In the genomic region with DNA sequence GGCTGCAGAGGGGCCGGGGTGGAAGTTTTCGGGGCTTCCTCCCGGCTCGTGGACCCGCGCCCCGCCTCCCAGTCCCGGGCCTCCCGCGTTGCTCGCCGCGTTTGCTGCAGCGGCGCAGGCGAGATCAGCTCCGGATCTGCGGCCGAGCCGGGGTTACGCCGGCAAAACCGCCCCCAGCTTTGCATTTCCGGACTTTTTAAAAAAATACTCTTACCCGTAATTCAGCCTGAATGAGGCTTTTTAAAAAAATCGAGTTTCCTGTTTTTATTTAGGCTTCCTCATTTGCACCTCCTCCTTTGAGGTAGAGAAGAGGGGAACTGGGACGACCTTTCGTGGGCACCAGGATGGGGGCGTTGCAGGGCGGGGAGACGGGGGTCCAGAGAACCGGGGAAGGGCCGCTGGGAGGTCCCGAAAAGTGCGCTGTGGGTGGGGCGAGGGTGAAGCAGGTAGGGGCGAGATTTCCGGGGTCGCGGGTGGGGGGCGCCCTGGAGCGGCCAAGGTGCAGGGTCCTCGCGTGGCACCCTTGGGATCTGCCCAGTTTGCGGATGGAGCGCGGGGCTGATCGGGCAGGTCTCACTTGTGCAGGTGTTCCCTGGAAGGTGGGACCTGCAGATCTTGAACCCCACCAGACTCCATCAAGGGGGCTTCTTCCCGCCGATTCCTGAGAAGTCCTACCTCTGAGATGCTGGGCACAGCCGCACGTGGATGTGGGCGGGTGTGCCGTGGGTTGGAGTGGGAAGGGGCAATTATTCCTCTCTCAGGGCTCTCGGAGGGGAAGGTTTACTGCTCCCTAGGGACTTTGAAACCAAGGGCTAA, we compare ENCODE assay signal across 8 cellular contexts. TPM values are rescaled to one million over a fixed set of nuclear protein-coding genes. Genes with fewer than 3 reads are reported as not detected.
DNase-seq lines count a peak whose midpoint lies in the region; ATAC-seq and TF ChIP-seq lines count a peak whose summit lies in the region.

No MANE protein-coding gene starts in this region.

- no peak overlapping the region for H3K27ac ChIP-seq in skeletal muscle tissue (ENCODE audit: low read depth, low read length)

- no peak overlapping the region for H3K9ac ChIP-seq in skeletal muscle tissue (ENCODE audit: low read depth in 1 of 3, low read length in 3 of 3)

- H3K27me3 Mint-ChIP-seq in activated T-cell treated with anti-CD3 and anti-CD28 coated beads, Interleukin-2, amount 50 U/mL, for 72 hours (ENCODE audit: low read depth), result no peaks in the 10 kb centered on the region

- peak; percentile 14 to 20 for ATAC-seq in activated T-cell treated with anti-CD3 and anti-CD28 coated beads, Interleukin-2, amount 50 U/mL, for 72 hours (replicated peaks in 1 of 2)
- no peak for ATAC-seq in HG03039 (IDR thresholded peaks at IDR 0.05; ENCODE audit: unreplicated experiment)

- H3K9me3 ChIP-seq in skeletal muscle tissue (ENCODE audit: control insufficient read depth in 3 of 3, low read length in 3 of 3), result no peaks in the 10 kb centered on the region

- H3K36me3 Mint-ChIP-seq in activated T-cell treated with anti-CD3 and anti-CD28 coated beads, Interleukin-2, amount 50 U/mL, for 72 hours (ENCODE audit: insufficient read depth in 2 of 2), result peaks cover 6 to 8% of the 10 kb centered on the region in 2 donors

- H3K9me3 Mint-ChIP-seq in activated T-cell treated with anti-CD3 and anti-CD28 coated beads, Interleukin-2, amount 50 U/mL, for 72 hours, result no peaks in the 10 kb centered on the region

- peaks cover 2 to 6% (median 4%) of the 10 kb centered on the region in 3 donors for H3K4me1 ChIP-seq in skeletal muscle tissue (ENCODE audit: control insufficient read depth in 3 of 3, insufficient read depth in 3 of 3, low read length in 3 of 3)

- peak; percentile 18; the same call in 1 of the 3 replicates for TF ChIP-seq CTCF in GM12872 (IDR thresholded peaks at IDR 0.05; ENCODE audit: insufficient read depth, low read depth, low read length)

- peak overlapping the region in 2 of 3 donors; percentile 58 to 60 for H3K4me3 ChIP-seq in skeletal muscle tissue (ENCODE audit: low read length in 3 of 3)

- peak overlapping the region; percentile 88 to 99 for H3K4me3 Mint-ChIP-seq in activated T-cell treated with anti-CD3 and anti-CD28 coated beads, Interleukin-2, amount 50 U/mL, for 72 hours

- intact Hi-C loops in cardiac septum (cut with DNase I), result no loop called here

- H3K36me3 ChIP-seq in skeletal muscle tissue (ENCODE audit: control insufficient read depth in 3 of 3, insufficient read depth in 3 of 3, low read length in 3 of 3), result no peaks in the 10 kb centered on the region

- H3K27ac Mint-ChIP-seq in activated T-cell treated with anti-CD3 and anti-CD28 coated beads, Interleukin-2, amount 50 U/mL, for 72 hours, result peak overlapping the region; percentile 99

- H3K4me1 Mint-ChIP-seq in activated T-cell treated with anti-CD3 and anti-CD28 coated beads, Interleukin-2, amount 50 U/mL, for 72 hours (ENCODE audit: low read depth), result peaks cover 62% of the 10 kb centered on the region

- peaks cover 31 to 63% (median 42%) of the 10 kb centered on the region in 3 donors for H3K27me3 ChIP-seq in skeletal muscle tissue (ENCODE audit: control insufficient read depth in 3 of 3, insufficient read depth in 3 of 3, low read length in 3 of 3)

- DNase-seq in MV-4-11 (lab: John Stamatoyannopoulos, UW), result peak; percentile 77
- DNase-seq in activated T-cell treated with anti-CD3 and anti-CD28 coated beads, Interleukin-2, amount 50 U/mL, for 72 hours, result peak; percentile 72 to 73
- DNase-seq in cardiac septum (ENCODE audit: low spot score), result peak; percentile 80
- DNase-seq in H4 (ENCODE audit: low spot score), result no peak
- no peak for DNase-seq in amniotic stem cell (lab: John Stamatoyannopoulos, UW)

RNA-seq across cellular contexts. Expression of a gene that starts 1.1 kb away (rescaled TPM):
- 100 to 1,000 TPM; 149 to 162 TPM for total RNA-seq in activated T-cell treated with anti-CD3 and anti-CD28 coated beads, Interleukin-2, amount 50 U/mL, for 72 hours
- total RNA-seq in cardiac septum (3.0 TPM), skeletal muscle tissue (4.2 TPM)
- total RNA-seq in H4 (2014; rRNA removed; shearing (Covaris generic)), result 2.3 and 3.1 TPM in 2 replicates

Comparison
In these comparisons a context has a peak if more than half of its experiments do, and no peak if none do; other contexts are left out.
1. DNase-seq: peak in MV-4-11 (single experiment), activated T-cell treated with anti-CD3 and anti-CD28 coated beads, Interleukin-2, amount 50 U/mL, for 72 hours (2 of 2) and cardiac septum (single experiment); none in H4 (single experiment) and amniotic stem cell (single experiment).
2. RNA of a gene that starts 1.1 kb away (total RNA-seq): 149 to 162 TPM in activated T-cell treated with anti-CD3 and anti-CD28 coated beads, Interleukin-2, amount 50 U/mL, for 72 hours; 4.2 TPM in skeletal muscle tissue (single experiment), 3.0 TPM in cardiac septum (single experiment) and 2.3 to 3.1 TPM in H4; every median in the first group is over 10 times any median in the second.